21 cellular contexts compared by ENCODE assay signal in the genomic region with DNA sequence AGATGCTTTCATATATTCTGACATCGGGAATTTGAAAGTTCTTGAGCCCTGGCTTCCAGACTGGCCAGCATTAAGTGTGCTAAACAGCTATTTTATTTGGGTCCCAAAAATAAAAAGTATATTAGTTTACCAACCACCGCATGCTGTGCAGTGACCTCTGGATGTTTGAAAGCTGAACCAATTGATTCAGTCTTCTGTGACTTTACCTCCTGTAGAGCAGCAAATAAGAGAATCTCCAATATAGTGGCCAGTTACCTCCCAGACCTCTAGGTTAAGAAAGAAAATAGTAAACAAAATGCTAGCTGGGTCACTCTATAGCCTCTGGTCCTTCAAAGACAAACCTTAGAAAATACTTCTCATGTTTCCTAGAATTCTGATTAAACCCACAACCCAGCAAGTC.
DNase-seq lines count a peak whose midpoint lies in the region; ATAC-seq and TF ChIP-seq lines count a peak whose summit lies in the region.
"Had no signal": no experiment of that assay in that cellular context is flagged by ENCODE, and none has a peak within 500 bp of the region (broad histone marks: within the 10 kb centered on the region; RNA-seq: fewer than 3 reads in every experiment).

No MANE protein-coding gene starts in this region.

- DNase-seq in G401 (ENCODE audit: low spot score) (peak; percentile 60), NCI-H146 (lab: John Stamatoyannopoulos, UW) (peak; percentile 16), osteocyte (ENCODE audit: extremely low spot score, unreplicated experiment) (no peak), SKM-1 (lab: John Stamatoyannopoulos, UW; ENCODE audit: unreplicated experiment) (no peak), RWPE1 (ENCODE audit: low spot score) (no peak)
- DNase-seq: AML-193; Calu3; CD8-positive, alpha-beta T cell; DMS153; GDM1; MV-4-11; NCI-H1105 treated with DMSO at 0.1 percent for 48 hours; NCI-H187 treated with DMSO at 0.1 percent for 48 hours; NCI-H226; NCI-H774; NK-92 treated with Interleukin-12 subunit alpha and Interleukin-12 subunit beta, amount 100 ng/mL, for 24 hours had no signal

- ATAC-seq in HG02588 (IDR thresholded peaks at IDR 0.05; ENCODE audit: unreplicated experiment): no peak
- ATAC-seq: CD8-positive, alpha-beta T cell; HCT116 had no signal

- H3K36me3 ChIP-seq in ectodermal cell (ENCODE audit: control insufficient read depth, insufficient read depth, low read length): no peaks in the 10 kb centered on the region
- H3K36me3 ChIP-seq: SJSA1 had no signal

- POLR2A ChIA-PET in RWPE1 (lab: Yijun Ruan, JAX; ENCODE audit: low non-redundant PET): no interaction called here

- no peaks in the 10 kb centered on the region for H3K27me3 ChIP-seq in ectodermal cell (ENCODE audit: control insufficient read depth, insufficient read depth, low read length, poor library complexity, severe bottlenecking)
- H3K27me3 ChIP-seq: SJSA1 had no signal

- no peaks in the 10 kb centered on the region for H3K9me3 Mint-ChIP-seq in osteocyte (ENCODE audit: unreplicated experiment)
- H3K9me3 Mint-ChIP-seq: CD8-positive, alpha-beta T cell; IgD-negative memory B cell had no signal

- H3K9me3 ChIP-seq in ectodermal cell (ENCODE audit: control insufficient read depth, low read length): no peaks in the 10 kb centered on the region
- H3K9me3 ChIP-seq: SJSA1 had no signal

- no peak overlapping the region for H3K4me3 ChIP-seq in ectodermal cell (ENCODE audit: insufficient read depth, low read depth, low read length)
- H3K4me3 ChIP-seq: SJSA1 had no signal

- no peak overlapping the region for H3K4me3 Mint-ChIP-seq in osteocyte (ENCODE audit: unreplicated experiment)
- H3K4me3 Mint-ChIP-seq: CD8-positive, alpha-beta T cell; IgD-negative memory B cell had no signal

- H3K27me3 Mint-ChIP-seq in osteocyte (ENCODE audit: unreplicated experiment): no peaks in the 10 kb centered on the region

- H3K4me1 Mint-ChIP-seq in osteocyte (ENCODE audit: unreplicated experiment): peaks cover 45% of the 10 kb centered on the region
- H3K4me1 Mint-ChIP-seq: IgD-negative memory B cell had no signal

- 47 to 56% methylated on average over 2 of the region's 2 CpGs for WGBS in ectodermal cell, 2 experiments

- peak overlapping the region; percentile 91 for H3K27ac Mint-ChIP-seq in osteocyte (ENCODE audit: unreplicated experiment)
- H3K27ac Mint-ChIP-seq: CD8-positive, alpha-beta T cell; IgD-negative memory B cell had no signal

- no peaks in the 10 kb centered on the region for H3K36me3 Mint-ChIP-seq in osteocyte (ENCODE audit: unreplicated experiment)
- H3K36me3 Mint-ChIP-seq: CD8-positive, alpha-beta T cell; IgD-negative memory B cell had no signal

- CTCF ChIA-PET in RWPE1 (lab: Yijun Ruan, JAX): no interaction called here

- peaks cover 61% of the 10 kb centered on the region for H3K4me1 ChIP-seq in ectodermal cell (ENCODE audit: control insufficient read depth, insufficient read depth, low read length)

- in situ Hi-C loops in G401 (cut with HindIII; ENCODE audit: low sequenced_read_pairs): no loop called here

- TF ChIP-seq CTCF in osteocyte (IDR thresholded peaks at IDR 0.05) (no peak), RWPE1 (conservative IDR thresholded peaks at IDR 0.05; ENCODE audit: low read depth) (no peak)

- H3K27ac ChIP-seq in ectodermal cell (ENCODE audit: insufficient read depth, low read depth, low read length, poor library complexity, severe bottlenecking): peak overlapping the region; percentile 92
- no peak overlapping the region for H3K27ac ChIP-seq in RWPE1
- H3K27ac ChIP-seq: SJSA1 had no signal

Comparison
In these comparisons a context has a peak if more than half of its experiments do, and no peak if none do; other contexts are left out.
1. DNase-seq: peak in G401 (single experiment) and NCI-H146 (single experiment); none in osteocyte (single experiment), SKM-1 (single experiment) and RWPE1 (single experiment).